ENCODE assay signal across 1 cellular context in the genomic region with DNA sequence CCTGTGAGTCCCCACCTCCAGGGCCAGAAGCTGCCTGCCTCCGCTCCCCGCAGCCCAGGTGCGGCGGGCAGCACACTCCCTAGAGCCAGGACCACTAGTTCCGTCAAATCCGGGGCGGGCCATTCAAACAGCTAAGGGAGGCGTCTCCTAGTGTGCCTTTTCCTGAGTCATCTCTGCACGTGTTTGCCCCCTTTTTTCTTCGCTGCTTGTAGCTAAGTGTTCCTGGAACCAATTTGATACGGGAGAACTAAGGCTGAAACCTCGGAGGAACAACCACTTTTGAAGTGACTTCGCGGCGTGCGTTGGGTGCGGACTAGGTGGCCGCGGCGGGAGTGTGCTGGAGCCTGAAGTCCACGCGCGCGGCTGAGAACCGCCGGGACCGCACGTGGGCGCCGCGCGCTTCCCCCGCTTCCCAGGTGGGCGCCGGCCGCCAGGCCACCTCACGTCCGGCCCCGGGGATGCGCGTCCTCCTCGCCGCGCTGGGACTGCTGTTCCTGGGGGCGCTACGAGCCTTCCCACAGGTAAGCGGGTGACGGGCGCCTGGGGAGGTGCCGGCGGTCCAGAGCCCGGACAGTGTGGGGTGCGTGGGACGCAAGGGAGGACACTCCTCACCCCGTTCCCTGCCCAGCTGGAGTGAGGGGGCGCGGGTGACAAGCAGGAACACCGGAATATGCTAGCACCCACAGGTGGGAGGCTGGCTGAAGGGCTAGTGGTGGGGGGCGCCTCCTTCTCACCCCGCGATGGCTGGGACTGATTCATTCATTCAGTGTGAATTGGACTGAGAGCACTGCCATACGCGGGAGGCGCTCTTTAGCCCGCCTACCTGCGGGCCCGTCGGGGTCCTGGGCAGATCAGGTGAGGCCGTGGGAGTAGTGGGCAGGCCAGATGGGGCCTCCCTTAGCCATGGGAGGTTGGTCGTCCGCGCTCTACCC.
A peak's percentile ranks its signal among the peaks of the same experiment; 100 is the strongest.
TF ChIP-seq lines count a peak whose summit lies in the region.

A gene (plus strand): TSS at position 163 of the 932 bp plus-strand sequence. CDS start 296 bp downstream, at position 459.

TF ChIP-seq in WTC11, 78 proteins besides CTCF, POLR2A, EP300 and RAD21 (continued from another document and continues in another):
- TF ChIP-seq, protein P1, sequence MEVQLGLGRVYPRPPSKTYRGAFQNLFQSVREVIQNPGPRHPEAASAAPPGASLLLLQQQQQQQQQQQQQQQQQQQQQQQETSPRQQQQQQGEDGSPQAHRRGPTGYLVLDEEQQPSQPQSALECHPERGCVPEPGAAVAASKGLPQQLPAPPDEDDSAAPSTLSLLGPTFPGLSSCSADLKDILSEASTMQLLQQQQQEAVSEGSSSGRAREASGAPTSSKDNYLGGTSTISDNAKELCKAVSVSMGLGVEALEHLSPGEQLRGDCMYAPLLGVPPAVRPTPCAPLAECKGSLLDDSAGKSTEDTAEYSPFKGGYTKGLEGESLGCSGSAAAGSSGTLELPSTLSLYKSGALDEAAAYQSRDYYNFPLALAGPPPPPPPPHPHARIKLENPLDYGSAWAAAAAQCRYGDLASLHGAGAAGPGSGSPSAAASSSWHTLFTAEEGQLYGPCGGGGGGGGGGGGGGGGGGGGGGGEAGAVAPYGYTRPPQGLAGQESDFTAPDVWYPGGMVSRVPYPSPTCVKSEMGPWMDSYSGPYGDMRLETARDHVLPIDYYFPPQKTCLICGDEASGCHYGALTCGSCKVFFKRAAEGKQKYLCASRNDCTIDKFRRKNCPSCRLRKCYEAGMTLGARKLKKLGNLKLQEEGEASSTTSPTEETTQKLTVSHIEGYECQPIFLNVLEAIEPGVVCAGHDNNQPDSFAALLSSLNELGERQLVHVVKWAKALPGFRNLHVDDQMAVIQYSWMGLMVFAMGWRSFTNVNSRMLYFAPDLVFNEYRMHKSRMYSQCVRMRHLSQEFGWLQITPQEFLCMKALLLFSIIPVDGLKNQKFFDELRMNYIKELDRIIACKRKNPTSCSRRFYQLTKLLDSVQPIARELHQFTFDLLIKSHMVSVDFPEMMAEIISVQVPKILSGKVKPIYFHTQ (CRISPR knock-in tag; IDR thresholded peaks at IDR 0.05), result no peak
- TF ChIP-seq NFYB (CRISPR knock-in tag; conservative IDR thresholded peaks at IDR 0.05; ENCODE audit: low read depth) (no peak), MXD4 (CRISPR knock-in tag; IDR thresholded peaks at IDR 0.05; ENCODE audit: borderline replicate concordance) (no peak), ZNF317 (CRISPR knock-in tag; IDR thresholded peaks at IDR 0.05; ENCODE audit: borderline replicate concordance, low read depth) (0 out of 2 replicates have a peak, but pooled peaks have one; percentile 42), HMGA2 (CRISPR knock-in tag; IDR thresholded peaks at IDR 0.05) (no peak), CREM (CRISPR knock-in tag; IDR thresholded peaks at IDR 0.05) (peak; percentile 65; the same call in 1 of the 2 replicates), JUN (CRISPR knock-in tag; IDR thresholded peaks at IDR 0.05) (0 out of 2 replicates have a peak, but pooled peaks have one; percentile 45), NR2C2 (CRISPR knock-in tag; IDR thresholded peaks at IDR 0.05) (0 out of 2 replicates have a peak, but pooled peaks have one; percentile 29), CBFB (CRISPR knock-in tag; IDR thresholded peaks at IDR 0.05; ENCODE audit: low read depth) (no peak), TP53 (CRISPR knock-in tag; IDR thresholded peaks at IDR 0.05) (no peak), SOX15 (CRISPR knock-in tag; IDR thresholded peaks at IDR 0.05) (no peak), FOXK1 (CRISPR knock-in tag; IDR thresholded peaks at IDR 0.05) (no peak), NFATC4 (CRISPR knock-in tag; IDR thresholded peaks at IDR 0.05) (no peak), ZBTB21 (CRISPR knock-in tag; IDR thresholded peaks at IDR 0.05; ENCODE audit: borderline replicate concordance) (no peak), FOXJ3 (CRISPR knock-in tag; IDR thresholded peaks at IDR 0.05; ENCODE audit: borderline replicate concordance) (no peak), ZNF263 (CRISPR knock-in tag; IDR thresholded peaks at IDR 0.05; ENCODE audit: low read depth) (peak; percentile 67; the same call in 1 of the 2 replicates), OVOL2 (CRISPR knock-in tag; IDR thresholded peaks at IDR 0.05; ENCODE audit: borderline replicate concordance) (no peak), ZNF219 (CRISPR knock-in tag; IDR thresholded peaks at IDR 0.05; ENCODE audit: borderline replicate concordance) (no peak), ESRRA (CRISPR knock-in tag; IDR thresholded peaks at IDR 0.05; ENCODE audit: borderline replicate concordance) (no peak)
- TF ChIP-seq, protein P2, sequence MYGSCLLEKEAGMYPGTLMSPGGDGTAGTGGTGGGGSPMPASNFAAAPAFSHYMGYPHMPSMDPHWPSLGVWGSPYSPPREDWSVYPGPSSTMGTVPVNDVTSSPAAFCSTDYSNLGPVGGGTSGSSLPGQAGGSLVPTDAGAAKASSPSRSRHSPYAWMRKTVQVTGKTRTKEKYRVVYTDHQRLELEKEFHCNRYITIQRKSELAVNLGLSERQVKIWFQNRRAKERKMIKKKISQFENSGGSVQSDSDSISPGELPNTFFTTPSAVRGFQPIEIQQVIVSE (CRISPR knock-in tag; IDR thresholded peaks at IDR 0.05; ENCODE audit: borderline replicate concordance), result no peak
- TF ChIP-seq, protein P3, sequence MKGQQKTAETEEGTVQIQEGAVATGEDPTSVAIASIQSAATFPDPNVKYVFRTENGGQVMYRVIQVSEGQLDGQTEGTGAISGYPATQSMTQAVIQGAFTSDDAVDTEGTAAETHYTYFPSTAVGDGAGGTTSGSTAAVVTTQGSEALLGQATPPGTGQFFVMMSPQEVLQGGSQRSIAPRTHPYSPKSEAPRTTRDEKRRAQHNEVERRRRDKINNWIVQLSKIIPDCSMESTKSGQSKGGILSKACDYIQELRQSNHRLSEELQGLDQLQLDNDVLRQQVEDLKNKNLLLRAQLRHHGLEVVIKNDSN (CRISPR knock-in tag; IDR thresholded peaks at IDR 0.05), result peak; percentile 40; the same call in 1 of the 2 replicates
- TF ChIP-seq, protein P4, sequence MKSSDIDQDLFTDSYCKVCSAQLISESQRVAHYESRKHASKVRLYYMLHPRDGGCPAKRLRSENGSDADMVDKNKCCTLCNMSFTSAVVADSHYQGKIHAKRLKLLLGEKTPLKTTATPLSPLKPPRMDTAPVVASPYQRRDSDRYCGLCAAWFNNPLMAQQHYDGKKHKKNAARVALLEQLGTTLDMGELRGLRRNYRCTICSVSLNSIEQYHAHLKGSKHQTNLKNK (CRISPR knock-in tag; IDR thresholded peaks at IDR 0.05), result no peak
- TF ChIP-seq, protein P5, sequence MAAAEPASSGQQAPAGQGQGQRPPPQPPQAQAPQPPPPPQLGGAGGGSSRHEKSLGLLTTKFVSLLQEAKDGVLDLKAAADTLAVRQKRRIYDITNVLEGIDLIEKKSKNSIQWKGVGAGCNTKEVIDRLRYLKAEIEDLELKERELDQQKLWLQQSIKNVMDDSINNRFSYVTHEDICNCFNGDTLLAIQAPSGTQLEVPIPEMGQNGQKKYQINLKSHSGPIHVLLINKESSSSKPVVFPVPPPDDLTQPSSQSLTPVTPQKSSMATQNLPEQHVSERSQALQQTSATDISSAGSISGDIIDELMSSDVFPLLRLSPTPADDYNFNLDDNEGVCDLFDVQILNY (CRISPR knock-in tag; IDR thresholded peaks at IDR 0.05), result peak; percentile 59; the same call in 1 of the 2 replicates
- TF ChIP-seq, protein P6, sequence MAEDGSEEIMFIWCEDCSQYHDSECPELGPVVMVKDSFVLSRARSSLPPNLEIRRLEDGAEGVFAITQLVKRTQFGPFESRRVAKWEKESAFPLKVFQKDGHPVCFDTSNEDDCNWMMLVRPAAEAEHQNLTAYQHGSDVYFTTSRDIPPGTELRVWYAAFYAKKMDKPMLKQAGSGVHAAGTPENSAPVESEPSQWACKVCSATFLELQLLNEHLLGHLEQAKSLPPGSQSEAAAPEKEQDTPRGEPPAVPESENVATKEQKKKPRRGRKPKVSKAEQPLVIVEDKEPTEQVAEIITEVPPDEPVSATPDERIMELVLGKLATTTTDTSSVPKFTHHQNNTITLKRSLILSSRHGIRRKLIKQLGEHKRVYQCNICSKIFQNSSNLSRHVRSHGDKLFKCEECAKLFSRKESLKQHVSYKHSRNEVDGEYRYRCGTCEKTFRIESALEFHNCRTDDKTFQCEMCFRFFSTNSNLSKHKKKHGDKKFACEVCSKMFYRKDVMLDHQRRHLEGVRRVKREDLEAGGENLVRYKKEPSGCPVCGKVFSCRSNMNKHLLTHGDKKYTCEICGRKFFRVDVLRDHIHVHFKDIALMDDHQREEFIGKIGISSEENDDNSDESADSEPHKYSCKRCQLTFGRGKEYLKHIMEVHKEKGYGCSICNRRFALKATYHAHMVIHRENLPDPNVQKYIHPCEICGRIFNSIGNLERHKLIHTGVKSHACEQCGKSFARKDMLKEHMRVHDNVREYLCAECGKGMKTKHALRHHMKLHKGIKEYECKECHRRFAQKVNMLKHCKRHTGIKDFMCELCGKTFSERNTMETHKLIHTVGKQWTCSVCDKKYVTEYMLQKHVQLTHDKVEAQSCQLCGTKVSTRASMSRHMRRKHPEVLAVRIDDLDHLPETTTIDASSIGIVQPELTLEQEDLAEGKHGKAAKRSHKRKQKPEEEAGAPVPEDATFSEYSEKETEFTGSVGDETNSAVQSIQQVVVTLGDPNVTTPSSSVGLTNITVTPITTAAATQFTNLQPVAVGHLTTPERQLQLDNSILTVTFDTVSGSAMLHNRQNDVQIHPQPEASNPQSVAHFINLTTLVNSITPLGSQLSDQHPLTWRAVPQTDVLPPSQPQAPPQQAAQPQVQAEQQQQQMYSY (CRISPR knock-in tag; IDR thresholded peaks at IDR 0.05), result no peak
- TF ChIP-seq, protein P7, sequence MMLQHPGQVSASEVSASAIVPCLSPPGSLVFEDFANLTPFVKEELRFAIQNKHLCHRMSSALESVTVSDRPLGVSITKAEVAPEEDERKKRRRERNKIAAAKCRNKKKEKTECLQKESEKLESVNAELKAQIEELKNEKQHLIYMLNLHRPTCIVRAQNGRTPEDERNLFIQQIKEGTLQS (CRISPR knock-in tag; conservative IDR thresholded peaks at IDR 0.05), result no peak
- TF ChIP-seq, protein P8, sequence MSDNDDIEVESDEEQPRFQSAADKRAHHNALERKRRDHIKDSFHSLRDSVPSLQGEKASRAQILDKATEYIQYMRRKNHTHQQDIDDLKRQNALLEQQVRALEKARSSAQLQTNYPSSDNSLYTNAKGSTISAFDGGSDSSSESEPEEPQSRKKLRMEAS (CRISPR knock-in tag; IDR thresholded peaks at IDR 0.05), result peak; percentile 94
- TF ChIP-seq, protein P9, sequence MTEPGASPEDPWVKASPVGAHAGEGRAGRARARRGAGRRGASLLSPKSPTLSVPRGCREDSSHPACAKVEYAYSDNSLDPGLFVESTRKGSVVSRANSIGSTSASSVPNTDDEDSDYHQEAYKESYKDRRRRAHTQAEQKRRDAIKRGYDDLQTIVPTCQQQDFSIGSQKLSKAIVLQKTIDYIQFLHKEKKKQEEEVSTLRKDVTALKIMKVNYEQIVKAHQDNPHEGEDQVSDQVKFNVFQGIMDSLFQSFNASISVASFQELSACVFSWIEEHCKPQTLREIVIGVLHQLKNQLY (CRISPR knock-in tag; IDR thresholded peaks at IDR 0.05), result 0 out of 2 replicates have a peak, but pooled peaks have one; percentile 59
- TF ChIP-seq, protein P10, sequence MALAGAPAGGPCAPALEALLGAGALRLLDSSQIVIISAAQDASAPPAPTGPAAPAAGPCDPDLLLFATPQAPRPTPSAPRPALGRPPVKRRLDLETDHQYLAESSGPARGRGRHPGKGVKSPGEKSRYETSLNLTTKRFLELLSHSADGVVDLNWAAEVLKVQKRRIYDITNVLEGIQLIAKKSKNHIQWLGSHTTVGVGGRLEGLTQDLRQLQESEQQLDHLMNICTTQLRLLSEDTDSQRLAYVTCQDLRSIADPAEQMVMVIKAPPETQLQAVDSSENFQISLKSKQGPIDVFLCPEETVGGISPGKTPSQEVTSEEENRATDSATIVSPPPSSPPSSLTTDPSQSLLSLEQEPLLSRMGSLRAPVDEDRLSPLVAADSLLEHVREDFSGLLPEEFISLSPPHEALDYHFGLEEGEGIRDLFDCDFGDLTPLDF (CRISPR knock-in tag; IDR thresholded peaks at IDR 0.05), result no peak
- TF ChIP-seq, protein P11, sequence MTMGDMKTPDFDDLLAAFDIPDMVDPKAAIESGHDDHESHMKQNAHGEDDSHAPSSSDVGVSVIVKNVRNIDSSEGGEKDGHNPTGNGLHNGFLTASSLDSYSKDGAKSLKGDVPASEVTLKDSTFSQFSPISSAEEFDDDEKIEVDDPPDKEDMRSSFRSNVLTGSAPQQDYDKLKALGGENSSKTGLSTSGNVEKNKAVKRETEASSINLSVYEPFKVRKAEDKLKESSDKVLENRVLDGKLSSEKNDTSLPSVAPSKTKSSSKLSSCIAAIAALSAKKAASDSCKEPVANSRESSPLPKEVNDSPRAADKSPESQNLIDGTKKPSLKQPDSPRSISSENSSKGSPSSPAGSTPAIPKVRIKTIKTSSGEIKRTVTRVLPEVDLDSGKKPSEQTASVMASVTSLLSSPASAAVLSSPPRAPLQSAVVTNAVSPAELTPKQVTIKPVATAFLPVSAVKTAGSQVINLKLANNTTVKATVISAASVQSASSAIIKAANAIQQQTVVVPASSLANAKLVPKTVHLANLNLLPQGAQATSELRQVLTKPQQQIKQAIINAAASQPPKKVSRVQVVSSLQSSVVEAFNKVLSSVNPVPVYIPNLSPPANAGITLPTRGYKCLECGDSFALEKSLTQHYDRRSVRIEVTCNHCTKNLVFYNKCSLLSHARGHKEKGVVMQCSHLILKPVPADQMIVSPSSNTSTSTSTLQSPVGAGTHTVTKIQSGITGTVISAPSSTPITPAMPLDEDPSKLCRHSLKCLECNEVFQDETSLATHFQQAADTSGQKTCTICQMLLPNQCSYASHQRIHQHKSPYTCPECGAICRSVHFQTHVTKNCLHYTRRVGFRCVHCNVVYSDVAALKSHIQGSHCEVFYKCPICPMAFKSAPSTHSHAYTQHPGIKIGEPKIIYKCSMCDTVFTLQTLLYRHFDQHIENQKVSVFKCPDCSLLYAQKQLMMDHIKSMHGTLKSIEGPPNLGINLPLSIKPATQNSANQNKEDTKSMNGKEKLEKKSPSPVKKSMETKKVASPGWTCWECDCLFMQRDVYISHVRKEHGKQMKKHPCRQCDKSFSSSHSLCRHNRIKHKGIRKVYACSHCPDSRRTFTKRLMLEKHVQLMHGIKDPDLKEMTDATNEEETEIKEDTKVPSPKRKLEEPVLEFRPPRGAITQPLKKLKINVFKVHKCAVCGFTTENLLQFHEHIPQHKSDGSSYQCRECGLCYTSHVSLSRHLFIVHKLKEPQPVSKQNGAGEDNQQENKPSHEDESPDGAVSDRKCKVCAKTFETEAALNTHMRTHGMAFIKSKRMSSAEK (CRISPR knock-in tag; IDR thresholded peaks at IDR 0.05; ENCODE audit: borderline replicate concordance), result no peak
- TF ChIP-seq, protein P12, sequence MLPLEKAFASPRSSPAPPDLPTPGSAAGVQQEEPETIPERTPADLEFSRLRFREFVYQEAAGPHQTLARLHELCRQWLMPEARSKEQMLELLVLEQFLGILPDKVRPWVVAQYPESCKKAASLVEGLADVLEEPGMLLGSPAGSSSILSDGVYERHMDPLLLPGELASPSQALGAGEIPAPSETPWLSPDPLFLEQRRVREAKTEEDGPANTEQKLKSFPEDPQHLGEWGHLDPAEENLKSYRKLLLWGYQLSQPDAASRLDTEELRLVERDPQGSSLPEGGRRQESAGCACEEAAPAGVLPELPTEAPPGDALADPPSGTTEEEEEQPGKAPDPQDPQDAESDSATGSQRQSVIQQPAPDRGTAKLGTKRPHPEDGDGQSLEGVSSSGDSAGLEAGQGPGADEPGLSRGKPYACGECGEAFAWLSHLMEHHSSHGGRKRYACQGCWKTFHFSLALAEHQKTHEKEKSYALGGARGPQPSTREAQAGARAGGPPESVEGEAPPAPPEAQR (CRISPR knock-in tag; IDR thresholded peaks at IDR 0.05), result no peak
- TF ChIP-seq, protein P13, sequence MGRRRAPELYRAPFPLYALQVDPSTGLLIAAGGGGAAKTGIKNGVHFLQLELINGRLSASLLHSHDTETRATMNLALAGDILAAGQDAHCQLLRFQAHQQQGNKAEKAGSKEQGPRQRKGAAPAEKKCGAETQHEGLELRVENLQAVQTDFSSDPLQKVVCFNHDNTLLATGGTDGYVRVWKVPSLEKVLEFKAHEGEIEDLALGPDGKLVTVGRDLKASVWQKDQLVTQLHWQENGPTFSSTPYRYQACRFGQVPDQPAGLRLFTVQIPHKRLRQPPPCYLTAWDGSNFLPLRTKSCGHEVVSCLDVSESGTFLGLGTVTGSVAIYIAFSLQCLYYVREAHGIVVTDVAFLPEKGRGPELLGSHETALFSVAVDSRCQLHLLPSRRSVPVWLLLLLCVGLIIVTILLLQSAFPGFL (CRISPR knock-in tag; IDR thresholded peaks at IDR 0.05; ENCODE audit: borderline replicate concordance), result no peak
